13 cellular contexts compared by ENCODE assay signal in the genomic region with DNA sequence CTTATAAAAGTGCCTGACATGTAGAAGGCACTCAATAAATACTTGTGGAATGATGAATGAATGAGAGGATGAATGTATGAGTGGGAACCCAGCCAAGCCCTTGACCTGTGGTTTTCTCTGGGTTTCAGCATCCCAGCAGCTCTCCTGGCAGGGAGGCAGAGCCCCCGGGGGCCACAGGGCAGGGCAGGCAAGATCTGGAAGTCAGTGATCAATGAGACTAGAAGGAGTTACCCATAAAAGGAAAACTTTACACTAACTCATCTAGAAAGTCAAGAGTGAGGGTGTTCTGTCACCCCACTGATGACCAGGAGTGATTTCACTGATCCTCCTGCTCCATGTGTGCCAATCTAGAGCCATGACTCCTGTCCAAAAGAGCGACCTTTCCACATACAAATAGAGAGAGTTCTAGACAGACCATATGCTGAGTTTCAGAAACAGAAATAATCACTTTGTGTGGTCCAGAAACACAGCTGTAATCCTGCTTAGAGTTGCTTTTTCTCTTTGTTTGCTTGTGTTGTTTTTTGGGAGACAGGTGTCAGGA. TPM values are rescaled to one million over a fixed set of nuclear protein-coding genes. Genes with fewer than 3 reads are reported as not detected.
DNase-seq lines count a peak whose midpoint lies in the region; ATAC-seq, FAIRE-seq and TF ChIP-seq lines count a peak whose summit lies in the region.
"Had no signal": no experiment of that assay in that cellular context is flagged by ENCODE, and none has a peak within 500 bp of the region (broad histone marks: within the 10 kb centered on the region; RNA-seq: fewer than 3 reads in every experiment).

No MANE protein-coding gene starts in this region.

- peak overlapping the region; percentile 85 for H4K91ac ChIP-seq in H1 (replicated peaks; ENCODE audit: insufficient read length, low read length)

- CTCF ChIA-PET in PC-9 (lab: Charles Lee) (no interaction called here), H1 (lab: Charles Lee; ENCODE audit: partially characterized antibody) (interaction anchor here (0.7 to 1.5 kb wide), 5 partner anchors 13 to 272 kb away, joined by 3 read pairs; no protein-coding TSS in a partner anchor)

- no peaks in the 10 kb centered on the region for H3K9me2 ChIP-seq in PC-9 (ENCODE audit: insufficient read depth)

- H3K23me2 ChIP-seq in H1 (ENCODE audit: low read depth, low read length), result no peaks in the 10 kb centered on the region

- no peak overlapping the region for H3K9ac ChIP-seq in H1 (replicated peaks in 1 of 4; ENCODE audit: extremely low read depth in 1 of 4, low read depth in 3 of 4, low read length in 3 of 4)

- no peak for TF ChIP-seq RAD21 in H1 (IDR thresholded peaks at IDR 0.05 in 1 of 2, conservative IDR thresholded peaks at IDR 0.05 in 1 of 2; ENCODE audit: low read depth in 2 of 2, low read length in 2 of 2)

- H3K4me2 ChIP-seq in PC-9 (no peak overlapping the region), H1 (ENCODE audit: insufficient read depth in 1 of 2, low read depth in 2 of 2, low read length in 2 of 2) (peak overlapping the region in 1 of 2 experiments; percentile 38; a peak in 1 of 4 replicates)

- peak overlapping the region; percentile 45; the same call in 1 of the 2 replicates for H2BK5ac ChIP-seq in H1 (ENCODE audit: low read depth, low read length)

- ATAC-seq in right cardiac atrium (no peak), HG03565 (IDR thresholded peaks at IDR 0.05; ENCODE audit: unreplicated experiment) (no peak)
- ATAC-seq: stimulated activated naive CD8-positive, alpha-beta T cell treated with anti-CD3 and anti-CD28 coated beads, Interleukin-15, Interleukin-2, amounts not matched to agents 100 U/mL and 50 U/mL, for 24 hours had no signal

- H4K20me1 ChIP-seq in PC-9 (ENCODE audit: insufficient read depth) (no peaks in the 10 kb centered on the region), H1 (replicated peaks in 1 of 2; ENCODE audit: control insufficient read depth in 1 of 2, insufficient read depth in 2 of 2, low read length in 2 of 2) (no peaks in the 10 kb centered on the region)

- no peak overlapping the region for H3K4me3 ChIP-seq in PC-9
- no peak overlapping the region for H3K4me3 ChIP-seq in H1 (ENCODE audit: extremely low read depth in 1 of 4, insufficient read depth in 2 of 4, low read depth in 3 of 4, low read length in 4 of 4)
- H3K4me3 ChIP-seq in right cardiac atrium (ENCODE audit: low read length), result no peak overlapping the region
- H3K4me3 ChIP-seq: GM12878 had no signal

- H3K9me3 ChIP-seq in PC-9 (ENCODE audit: insufficient read depth, low read depth) (no peaks in the 10 kb centered on the region), H1 (ENCODE audit: insufficient read depth in 2 of 2, low read depth in 1 of 2, low read length in 1 of 2) (no peaks in the 10 kb centered on the region), right cardiac atrium (ENCODE audit: control insufficient read depth, low read length) (no peaks in the 10 kb centered on the region)

- no peak overlapping the region for H3K14ac ChIP-seq in H1 (ENCODE audit: insufficient read length)

- no peaks in the 10 kb centered on the region for H3F3A ChIP-seq in PC-9 (ENCODE audit: insufficient read depth, low read depth)

- H3K36me3 ChIP-seq in PC-9 (ENCODE audit: low read depth) (no peaks in the 10 kb centered on the region), H1 (ENCODE audit: control insufficient read depth in 2 of 4, insufficient read depth in 4 of 4, low read length in 3 of 4) (no peaks in the 10 kb centered on the region)

- BruUV-seq in PC-9 (replicated peaks; lab: Mats Ljungman, UMichigan), result no TSS peak

- TF ChIP-seq EP300 in H1 (IDR thresholded peaks at IDR 0.05; ENCODE audit: borderline replicate concordance in 1 of 2, low read depth in 2 of 2, low read length in 2 of 2), result no peak

- peak overlapping the region; percentile 75; the same call in 1 of the 2 replicates for H3K18ac ChIP-seq in H1 (ENCODE audit: extremely low read depth, low read length)

- no peak overlapping the region for H3K4ac ChIP-seq in H1 (replicated peaks; ENCODE audit: insufficient read length, low read depth, low read length)

- TF ChIP-seq CTCF in PC-9 (conservative IDR thresholded peaks at IDR 0.05) (no peak), H1 (IDR thresholded peaks at IDR 0.05; ENCODE audit: control extremely low read depth in 1 of 3, insufficient read depth in 1 of 3, low read depth in 1 of 3, low read length in 3 of 3) (no peak)

- intact Hi-C loops in PC-9 (cut with micrococcal nuclease; ENCODE audit: unreplicated experiment), result no loop called here
- intact Hi-C loops in right cardiac atrium (cut with DNase I), result no loop called here

- POLR2A ChIA-PET in PC-9 (lab: Charles Lee; ENCODE audit: unreplicated experiment), result no interaction called here
- POLR2A ChIA-PET in H1 (lab: Charles Lee; ENCODE audit: partially characterized antibody), result interaction anchor here (1.1 to 1.3 kb wide), 2 partner anchors 17 to 53 kb away, joined by 3 to 5 read pairs; no protein-coding TSS in a partner anchor

- no peak for FAIRE-seq in H1 (lab: Jason Lieb, UNC)
- FAIRE-seq: GM12878 had no signal

- peak overlapping the region; percentile 82 for H2BK120ac ChIP-seq in H1 (replicated peaks; ENCODE audit: low read depth, low read length)

- H4K8ac ChIP-seq in H1 (ENCODE audit: extremely low read depth, insufficient read depth, low read length), result no peak overlapping the region

- H2BK15ac ChIP-seq in H1 (ENCODE audit: low read length), result no peak overlapping the region

- H2BK20ac ChIP-seq in H1 (ENCODE audit: low read length), result peak overlapping the region; percentile 91; the same call in 1 of the 2 replicates

- H3K79me2 ChIP-seq in PC-9 (ENCODE audit: low read depth) (no peaks in the 10 kb centered on the region), H1 (ENCODE audit: control insufficient read depth in 1 of 2, insufficient read depth in 2 of 2, low read length in 2 of 2) (no peaks in the 10 kb centered on the region)

- peak overlapping the region; percentile 87 for H2BK12ac ChIP-seq in H1 (ENCODE audit: low read depth, low read length)

- WGBS in H1 (ENCODE audit: extremely low coverage in 1 of 2, insufficient coverage in 1 of 2, insufficient read length in 1 of 2, insufficient replicate concordance in 2 of 2, low coverage in 1 of 2, low lambda C conversion rate in 2 of 2, missing lambda C conversion rate in 1 of 2), 2 experiments, result 82% methylated on average over 2 of the region's 2 CpGs; no CpG with 5 or more reads in 1 of the 2 experiments
- 81% methylated on average over 2 of the region's 2 CpGs for WGBS in right cardiac atrium

- H3K23ac ChIP-seq in H1 (ENCODE audit: insufficient read length), result no peak overlapping the region

- no peaks in the 10 kb centered on the region for H3K79me1 ChIP-seq in H1 (ENCODE audit: low read depth, low read length)

- H2AK5ac ChIP-seq in H1 (ENCODE audit: low read depth, low read length), result no peak overlapping the region

- H3K56ac ChIP-seq in H1 (replicated peaks; ENCODE audit: insufficient read length, low read depth, low read length), result no peak overlapping the region

- TF ChIP-seq POLR2A in H1 (IDR thresholded peaks at IDR 0.05; ENCODE audit: control extremely low read depth in 1 of 2, low read depth in 2 of 2, low read length in 2 of 2), result no peak

- peaks cover 11% of the 10 kb centered on the region for H3K4me1 ChIP-seq in PC-9 (replicated peaks; ENCODE audit: insufficient read depth)
- H3K4me1 ChIP-seq in H1 (replicated peaks in 1 of 4; ENCODE audit: control insufficient read depth in 3 of 4, insufficient read depth in 4 of 4, low read length in 3 of 4), result peaks cover 5 to 19% (median 16%) of the 10 kb centered on the region in 4 experiments
- H3K4me1 ChIP-seq in right cardiac atrium (ENCODE audit: control insufficient read depth, insufficient read depth, low read length), result peaks cover 3% of the 10 kb centered on the region

- no peak overlapping the region for H4K5ac ChIP-seq in H1 (ENCODE audit: insufficient read length, low read depth, low read length)

- H3K27me3 ChIP-seq in PC-9 (ENCODE audit: insufficient read depth, low read depth) (no peaks in the 10 kb centered on the region), H1 (replicated peaks in 1 of 4; ENCODE audit: control insufficient read depth in 3 of 4, extremely low read depth in 1 of 4, insufficient read depth in 3 of 4, low read length in 3 of 4) (no peaks in the 10 kb centered on the region), right cardiac atrium (ENCODE audit: control insufficient read depth, insufficient read depth) (no peaks in the 10 kb centered on the region)

- no peak overlapping the region for H2AFZ ChIP-seq in PC-9
- H2AFZ ChIP-seq in H1 (ENCODE audit: low read length), result 0 out of 2 replicates have a peak overlapping the region, but pooled peaks have one; percentile 15

- peak overlapping the region; percentile 43 for H3K27ac ChIP-seq in PC-9
- H3K27ac ChIP-seq in H1 (ENCODE audit: low read depth, low read length), result no peak overlapping the region
- H3K27ac ChIP-seq in right cardiac atrium (ENCODE audit: low read length), result no peak overlapping the region

- DNase-seq in ELR (ENCODE audit: low read depth) (peak; percentile 81), PC-9 (peak in 1 of 2 experiments; percentile 29), H1 (ENCODE audit: low read depth in 1 of 2, low spot score in 2 of 2) (no peak), renal cortical epithelial cell (ENCODE audit: low read depth) (peak; percentile 72), right cardiac atrium (no peak), pons (ENCODE audit: low spot score) (no peak), OCI-M2 (lab: John Stamatoyannopoulos, UW; ENCODE audit: unreplicated experiment) (no peak)
- DNase-seq: activated gamma-delta T cell; Caco-2; SHP77 treated with DMSO at 0.1 percent for 48 hours; stimulated activated naive CD8-positive, alpha-beta T cell treated with anti-CD3 and anti-CD28 coated beads, Interleukin-15, Interleukin-2, amounts not matched to agents 100 U/mL and 50 U/mL, for 24 hours had no signal

RNA-seq across cellular contexts. Expression of gene MGARP, which starts 37.4 kb away (rescaled TPM):
- total RNA-seq in PC-9 (2021) (0.40 TPM in 1 of 2 replicates, not detected in the other), renal cortical epithelial cell (2.3 and 2.6 TPM in 2 replicates), right cardiac atrium (1 to 10 TPM; 1.3 to 3.3 (median 1.8) TPM)
- total RNA-seq in H1 (2021; fragmentation: NEBNext Ultra II Directional; extraction: Animal tissue kit (Norgen Biotek cat#: 25700)), result 2.5 and 2.8 TPM in 2 replicates
- polyA plus RNA-seq in H1 (2011; rRNA removed) (3.9 and 4.5 TPM in 2 replicates), right cardiac atrium (7.1 TPM)
- 8.4 TPM for polyA plus RNA-seq in H1 (2011; cell fraction: cytosol; rRNA removed)
- polyA plus RNA-seq in H1 (2011; cell fraction: nucleus; rRNA removed), result 2.1 TPM
- 4.5 to 6.4 TPM (median 4.9 TPM) in 4 replicates for polyA plus RNA-seq in H1 (2012, experiment 1 of 2)
- polyA plus RNA-seq in H1 (2012, experiment 2 of 2), result 1.5 TPM
- 2.3 TPM for polyA plus RNA-seq in H1 (2013, experiment 1 of 2)
- 2.6 TPM for polyA plus RNA-seq in H1 (2013, experiment 2 of 2)
- polyA minus RNA-seq in H1 (2011; rRNA and poly(A)+ RNA removed), result 1.7 TPM in 2 replicates
- polyA minus RNA-seq in H1 (2011; cell fraction: cytosol; rRNA and poly(A)+ RNA removed), result 1.5 TPM
- 1.2 TPM for polyA minus RNA-seq in H1 (2011; cell fraction: nucleus; rRNA and poly(A)+ RNA removed)
- total RNA-seq: GM12878 had no signal

RNA-seq across cellular contexts. Expression of gene NAA15, which starts 58.7 kb away (rescaled TPM):
- total RNA-seq in PC-9 (2021) (43.8 and 51.7 TPM in 2 replicates), renal cortical epithelial cell (34.2 and 58.0 TPM in 2 replicates), right cardiac atrium (10 to 100 TPM; 30.0 to 45.0 (median 37.8) TPM)
- 119 and 124 TPM in 2 replicates for total RNA-seq in H1 (2021; fragmentation: NEBNext Ultra II Directional; extraction: Animal tissue kit (Norgen Biotek cat#: 25700))
- polyA plus RNA-seq in H1 (2011; rRNA removed) (5.1 and 9.7 TPM in 2 replicates), right cardiac atrium (9.2 TPM)
- polyA plus RNA-seq in H1 (2011; cell fraction: cytosol; rRNA removed), result 15.4 TPM
- 5.2 TPM for polyA plus RNA-seq in H1 (2011; cell fraction: nucleus; rRNA removed)
- 30.6 to 63.9 TPM (median 36.6 TPM) in 4 replicates for polyA plus RNA-seq in H1 (2012, experiment 1 of 2)
- 2.9 TPM for polyA plus RNA-seq in H1 (2012, experiment 2 of 2)
- 42.5 TPM for polyA plus RNA-seq in H1 (2013, experiment 1 of 2)
- polyA plus RNA-seq in H1 (2013, experiment 2 of 2), result 42.0 TPM
- 35.3 and 54.9 TPM in 2 replicates for polyA minus RNA-seq in H1 (2011; rRNA and poly(A)+ RNA removed)
- 29.1 TPM for polyA minus RNA-seq in H1 (2011; cell fraction: cytosol; rRNA and poly(A)+ RNA removed)
- 59.5 TPM for polyA minus RNA-seq in H1 (2011; cell fraction: nucleus; rRNA and poly(A)+ RNA removed)

RNA-seq across cellular contexts. Expression of gene NDUFC1, which starts 59.7 kb away (rescaled TPM):
- total RNA-seq in PC-9 (2021) (55.9 and 59.3 TPM in 2 replicates), renal cortical epithelial cell (36.4 and 42.2 TPM in 2 replicates), right cardiac atrium (100 to 1,000 TPM; 167 to 217 (median 192) TPM)
- 54.5 and 62.0 TPM in 2 replicates for total RNA-seq in H1 (2021; fragmentation: NEBNext Ultra II Directional; extraction: Animal tissue kit (Norgen Biotek cat#: 25700))
- polyA plus RNA-seq in H1 (2011; rRNA removed) (41.9 and 48.4 TPM in 2 replicates), right cardiac atrium (382 TPM)
- polyA plus RNA-seq in H1 (2011; cell fraction: cytosol; rRNA removed), result 45.9 TPM
- polyA plus RNA-seq in H1 (2011; cell fraction: nucleus; rRNA removed), result 33.1 TPM
- polyA plus RNA-seq in H1 (2012, experiment 1 of 2), result 51.2 to 74.8 TPM (median 61.0 TPM) in 4 replicates
- polyA plus RNA-seq in H1 (2012, experiment 2 of 2), result 31.1 TPM
- 151 TPM for polyA plus RNA-seq in H1 (2013, experiment 1 of 2)
- 155 TPM for polyA plus RNA-seq in H1 (2013, experiment 2 of 2)
- polyA minus RNA-seq in H1 (2011; rRNA and poly(A)+ RNA removed), result 6.2 and 6.9 TPM in 2 replicates
- polyA minus RNA-seq in H1 (2011; cell fraction: cytosol; rRNA and poly(A)+ RNA removed), result 18.2 TPM
- 14.9 TPM for polyA minus RNA-seq in H1 (2011; cell fraction: nucleus; rRNA and poly(A)+ RNA removed)

Comparison
In these comparisons a context has a peak if more than half of its experiments do, and no peak if none do; other contexts are left out.
1. DNase-seq: peak in ELR (single experiment) and renal cortical epithelial cell (single experiment); none in H1 (0 of 2), right cardiac atrium (0 of 3), pons (single experiment) and OCI-M2 (single experiment).